ENCODE assay signal across 1 cellular context in genomic region chr9:112174965-112175795, GRCh38.
TF ChIP-seq lines count a peak whose summit lies in the region.

SUSD1 (minus strand) TSS chr9:112175297; CDS start chr9:112175235, 62 bp downstream.

TF ChIP-seq in HepG2, 621 proteins besides CTCF, POLR2A, EP300 and RAD21 (continued from another document and continues in another):
- no peak for TF ChIP-seq ZNF639 (CRISPR knock-in tag; conservative IDR thresholded peaks at IDR 0.05)
- no peak for TF ChIP-seq REPIN1 (CRISPR knock-in tag; IDR thresholded peaks at IDR 0.05; ENCODE audit: borderline replicate concordance, low read depth)
- no peak for TF ChIP-seq AHDC1 (CRISPR knock-in tag; IDR thresholded peaks at IDR 0.05; ENCODE audit: borderline replicate concordance)
- TF ChIP-seq GZF1 (CRISPR knock-in tag; IDR thresholded peaks at IDR 0.05) = 0 out of 2 replicates have a peak, but pooled peaks have one; percentile 43
- peak; percentile 54; the same call in 1 of the 2 replicates for TF ChIP-seq SALL2 (CRISPR knock-in tag; IDR thresholded peaks at IDR 0.05)
- TF ChIP-seq ZIK1 (CRISPR knock-in tag; IDR thresholded peaks at IDR 0.05; ENCODE audit: borderline replicate concordance, low read depth) = peak; percentile 17; the same call in 1 of the 2 replicates
- TF ChIP-seq ZNF652 (CRISPR knock-in tag; IDR thresholded peaks at IDR 0.05; ENCODE audit: borderline replicate concordance, low read depth) = no peak
- no peak for TF ChIP-seq EZH2 (conservative IDR thresholded peaks at IDR 0.05; ENCODE audit: low read depth, low read length)
- TF ChIP-seq MXD3 (CRISPR knock-in tag; IDR thresholded peaks at IDR 0.05) = no peak
- no peak; the same call in 1 of the 2 replicates for TF ChIP-seq KDM5B (CRISPR knock-in tag; IDR thresholded peaks at IDR 0.05; ENCODE audit: borderline replicate concordance)
- TF ChIP-seq HNRNPH1 (optimal IDR thresholded peaks at IDR 0.05; ENCODE audit: low read depth, low read length) = no peak
- TF ChIP-seq TAF15 (IDR thresholded peaks at IDR 0.05; ENCODE audit: low read depth, low read length, poor library complexity, severe bottlenecking) = no peak
- TF ChIP-seq ZNF691 (CRISPR knock-in tag; IDR thresholded peaks at IDR 0.05; ENCODE audit: borderline replicate concordance, low read depth) = 0 out of 2 replicates have a peak, but pooled peaks have one; percentile 22
- no peak for TF ChIP-seq ZNF878 (CRISPR knock-in tag; IDR thresholded peaks at IDR 0.05)
- no peak; the same call in 1 of the 2 replicates for TF ChIP-seq ZNF563 (CRISPR knock-in tag; IDR thresholded peaks at IDR 0.05)
- TF ChIP-seq ESRRA (CRISPR knock-in tag; IDR thresholded peaks at IDR 0.05; ENCODE audit: low read depth) = no peak
- no peak for TF ChIP-seq HNF1A (IDR thresholded peaks at IDR 0.05; ENCODE audit: low read depth)
- no peak for TF ChIP-seq HNF1A (CRISPR knock-in tag; IDR thresholded peaks at IDR 0.05; ENCODE audit: borderline replicate concordance)
- 0 out of 2 replicates have a peak, but pooled peaks have one; percentile 5 for TF ChIP-seq ZNF776 (CRISPR knock-in tag; IDR thresholded peaks at IDR 0.05)
- TF ChIP-seq ZBTB49 (CRISPR knock-in tag; IDR thresholded peaks at IDR 0.05; ENCODE audit: borderline replicate concordance) = no peak
- no peak for TF ChIP-seq NR2F1 (CRISPR knock-in tag; IDR thresholded peaks at IDR 0.05)
- 0 out of 2 replicates have a peak, but pooled peaks have one; percentile 17 for TF ChIP-seq ZNF616 (CRISPR knock-in tag; IDR thresholded peaks at IDR 0.05; ENCODE audit: low read depth)
- no peak for TF ChIP-seq GMEB2 (CRISPR knock-in tag; IDR thresholded peaks at IDR 0.05; ENCODE audit: low read depth)
- no peak for TF ChIP-seq NCOA5 (CRISPR knock-in tag; IDR thresholded peaks at IDR 0.05)
- TF ChIP-seq ZKSCAN5 (CRISPR knock-in tag; IDR thresholded peaks at IDR 0.05) = no peak
- no peak for TF ChIP-seq ZBTB14 (CRISPR knock-in tag; IDR thresholded peaks at IDR 0.05)
- no peak for TF ChIP-seq NFE2 (CRISPR knock-in tag; IDR thresholded peaks at IDR 0.05)
- TF ChIP-seq ZKSCAN1 (IDR thresholded peaks at IDR 0.05; ENCODE audit: low read length) = no peak
- peak; percentile 52 for TF ChIP-seq PHF21A (CRISPR knock-in tag; IDR thresholded peaks at IDR 0.05)
- no peak for TF ChIP-seq AFF4 (CRISPR knock-in tag; IDR thresholded peaks at IDR 0.05)
- TF ChIP-seq TAF1 (CRISPR knock-in tag; IDR thresholded peaks at IDR 0.05) = peak; percentile 41; the same call in 1 of the 2 replicates
- TF ChIP-seq CBX1 (IDR thresholded peaks at IDR 0.05; ENCODE audit: low read depth) = no peak
